Comparison of ENCODE assay signal across 8 cellular contexts in genomic region chr1:234214129-234214910, GRCh38.
A peak's percentile ranks its signal among the peaks of the same experiment; 100 is the strongest.
DNase-seq lines count a peak whose midpoint lies in the region; ATAC-seq, FAIRE-seq and TF ChIP-seq lines count a peak whose summit lies in the region.

No MANE protein-coding gene starts in this region.

- H3K9ac ChIP-seq in iPS-18a (ENCODE audit: low read length) = no peak overlapping the region

- BruUV-seq in Caco-2 (replicated peaks; lab: Mats Ljungman, UMichigan) = no TSS peak

- no peaks in the 10 kb centered on the region for H3K36me3 Mint-ChIP-seq in Caco-2 (ENCODE audit: insufficient read depth, unreplicated experiment)

- TF ChIP-seq CTCF in Caco-2 (IDR thresholded peaks at IDR 0.05; ENCODE audit: insufficient read depth in 1 of 2, low read depth in 1 of 2, low read length in 1 of 2, severe bottlenecking in 1 of 2, unreplicated experiment in 1 of 2) = no peak
- TF ChIP-seq CTCF in adrenal gland (IDR thresholded peaks at IDR 0.05) = no peak

- intact Hi-C loops in Caco-2 (cut with micrococcal nuclease; ENCODE audit: unreplicated experiment) = no loop called here
- intact Hi-C loops in adrenal gland (cut with DNase I) = no loop called here

- H3K4me3 Mint-ChIP-seq in Caco-2 (ENCODE audit: unreplicated experiment) = peak overlapping the region; percentile 65

- H3K27me3 ChIP-seq in Caco-2 (replicated peaks; ENCODE audit: control insufficient read depth, insufficient read depth, low read length) (peaks cover 7% of the 10 kb centered on the region), adrenal gland (peaks cover 13% of the 10 kb centered on the region), iPS-18a (ENCODE audit: control insufficient read depth, insufficient read depth, low read length) (peaks cover 25% of the 10 kb centered on the region), small intestine (ENCODE audit: control insufficient read depth in 2 of 2, insufficient read depth in 2 of 2, low read length in 2 of 2) (peaks cover 3 to 10% of the 10 kb centered on the region in 2 donors)

- H3K27me3 Mint-ChIP-seq in Caco-2 (ENCODE audit: insufficient read depth, unreplicated experiment) = peaks cover 17% of the 10 kb centered on the region

- peaks cover 7% of the 10 kb centered on the region; the same call in 1 of the 2 replicates for H3K9me3 ChIP-seq in Caco-2
- no peaks in the 10 kb centered on the region for H3K9me3 ChIP-seq in adrenal gland (replicated peaks in 1 of 3)
- H3K9me3 ChIP-seq in iPS-18a (ENCODE audit: control insufficient read depth, low read depth, low read length) = no peaks in the 10 kb centered on the region
- H3K9me3 ChIP-seq in small intestine (ENCODE audit: control insufficient read depth, low read depth) = no peaks in the 10 kb centered on the region

- H3K9me3 Mint-ChIP-seq in Caco-2 (ENCODE audit: unreplicated experiment) = peaks cover 23% of the 10 kb centered on the region

- H3K27ac Mint-ChIP-seq in Caco-2 (ENCODE audit: unreplicated experiment) = no peak overlapping the region

- H3K4me1 ChIP-seq in Caco-2 (no peaks in the 10 kb centered on the region), adrenal gland (replicated peaks in 1 of 2) (peaks cover 0 to 5% of the 10 kb centered on the region in 2 donors), iPS-18a (ENCODE audit: control insufficient read depth, low read depth, low read length) (peaks cover 3% of the 10 kb centered on the region), small intestine (ENCODE audit: control insufficient read depth in 2 of 2, insufficient read depth in 1 of 2, low read depth in 1 of 2, low read length in 1 of 2) (no peaks in the 10 kb centered on the region)

- 0 to 6% (median 4%) methylated on average over 17 to 69 of the region's 69 CpGs for WGBS in adrenal gland, 4 donors
- WGBS in small intestine, 3 donors = 1 to 2% (median 1%) methylated on average over 55 to 69 of the region's 69 CpGs

- peak overlapping the region; percentile 23 for H3K4me3 ChIP-seq in Caco-2 (ENCODE audit: low read depth, low read length)
- H3K4me3 ChIP-seq in adrenal gland = peak overlapping the region in 1 of 4 donors; percentile 49
- peak overlapping the region; percentile 68 for H3K4me3 ChIP-seq in iPS-18a (ENCODE audit: low read length)
- peak overlapping the region in 1 of 2 donors; percentile 27 for H3K4me3 ChIP-seq in small intestine (ENCODE audit: low read depth in 1 of 2, low read length in 2 of 2)

- H3K36me3 ChIP-seq in Caco-2 (ENCODE audit: control insufficient read depth, insufficient read depth, low read length) (no peaks in the 10 kb centered on the region), adrenal gland (replicated peaks in 1 of 2) (no peaks in the 10 kb centered on the region), iPS-18a (ENCODE audit: control insufficient read depth, low read depth, low read length) (no peaks in the 10 kb centered on the region), small intestine (ENCODE audit: control insufficient read depth in 2 of 2, insufficient read depth in 2 of 2, low read length in 2 of 2) (no peaks in the 10 kb centered on the region)

- TF ChIP-seq POLR2A in adrenal gland (IDR thresholded peaks at IDR 0.05) = no peak

- DNase-seq in Caco-2 (peak in 1 of 2 experiments; percentile 11), NCI-H345 treated with DMSO at 0.1 percent for 48 hours (lab: John Stamatoyannopoulos, UW; ENCODE audit: unreplicated experiment) (peak; percentile 29), adrenal gland (peak in 6 of 7 donors; percentile 20 to 66 (median 30)), small intestine (peak; percentile 1), HK-2 (ENCODE audit: unreplicated experiment) (no peak), mucosa of gallbladder (ENCODE audit: low spot score) (no peak)

- POLR2A ChIA-PET in Caco-2 (lab: Charles Lee) = no interaction called here

- no peaks in the 10 kb centered on the region for H3K4me1 Mint-ChIP-seq in Caco-2 (ENCODE audit: low read depth, unreplicated experiment)

- CTCF ChIA-PET in Caco-2 (lab: Charles Lee) = no interaction called here

- no peak for FAIRE-seq in small intestine (lab: Jason Lieb, UNC)

- peak; percentile 36 for ATAC-seq in GM21619 (IDR thresholded peaks at IDR 0.05; ENCODE audit: unreplicated experiment)

- H3K27ac ChIP-seq in adrenal gland = no peak overlapping the region
- no peak overlapping the region for H3K27ac ChIP-seq in iPS-18a (ENCODE audit: low read length)
- no peak overlapping the region for H3K27ac ChIP-seq in small intestine (ENCODE audit: low read depth in 1 of 2, low read length in 1 of 2)

Comparison
In these comparisons a context has a peak if more than half of its experiments do, and no peak if none do; other contexts are left out.
1. DNase-seq: peak in NCI-H345 treated with DMSO at 0.1 percent for 48 hours (single experiment), adrenal gland (6 of 7) and small intestine (single experiment); none in HK-2 (single experiment) and mucosa of gallbladder (single experiment).